Comparison of ENCODE assay signal across 8 cellular contexts in genomic region chr9:19050637-19051591, GRCh38. TPM values are rescaled to one million over a fixed set of nuclear protein-coding genes. Genes with fewer than 3 reads are reported as not detected.
DNase-seq lines count a peak whose midpoint lies in the region; ATAC-seq, FAIRE-seq and TF ChIP-seq lines count a peak whose summit lies in the region.

No MANE protein-coding gene starts in this region.

- no peak for TF ChIP-seq POLR2A in thyroid gland (IDR thresholded peaks at IDR 0.05)

- peaks cover 21% of the 10 kb centered on the region for H3K36me3 Mint-ChIP-seq in activated CD8-positive, alpha-beta memory T cell treated with anti-CD3 and anti-CD28 coated beads, Interleukin-2, amount 10 ng/mL, durations not matched to agents 7 days and 5 days
- H3K36me3 Mint-ChIP-seq in activated T-helper 17 cell treated with anti-CD3 and anti-CD28 coated beads, Interleukin-2, amount 50 U/mL, for 72 hours (ENCODE audit: low read depth) = peaks cover 57% of the 10 kb centered on the region

- H3K4me3 ChIP-seq in thyroid gland (replicated peaks in 1 of 3) = peak overlapping the region; percentile 83 to 99 (median 86)

- no peaks in the 10 kb centered on the region for H3K27me3 Mint-ChIP-seq in activated CD8-positive, alpha-beta memory T cell treated with anti-CD3 and anti-CD28 coated beads, Interleukin-2, amount 10 ng/mL, durations not matched to agents 7 days and 5 days
- H3K27me3 Mint-ChIP-seq in activated T-helper 17 cell treated with anti-CD3 and anti-CD28 coated beads, Interleukin-2, amount 50 U/mL, for 72 hours = no peaks in the 10 kb centered on the region

- TF ChIP-seq CTCF in thyroid gland (IDR thresholded peaks at IDR 0.05) = no peak

- no peaks in the 10 kb centered on the region for H3K36me3 ChIP-seq in thyroid gland

- H3K4me3 Mint-ChIP-seq in activated CD8-positive, alpha-beta memory T cell treated with anti-CD3 and anti-CD28 coated beads, Interleukin-2, amount 10 ng/mL, durations not matched to agents 7 days and 5 days = peak overlapping the region; percentile 93
- peak overlapping the region; percentile 93 for H3K4me3 Mint-ChIP-seq in activated T-helper 17 cell treated with anti-CD3 and anti-CD28 coated beads, Interleukin-2, amount 50 U/mL, for 72 hours

- CTCF ChIA-PET in activated CD8-positive, alpha-beta memory T cell treated with anti-CD3 and anti-CD28 coated beads, Interleukin-2, amount 10 ng/mL, durations not matched to agents 7 days and 5 days (lab: Charles Lee) = interaction anchor here (0.6 to 5.0 kb wide), 6 partner anchors 62 to 414 kb away, joined by 3 to 43 read pairs (median 6); no protein-coding TSS in a partner anchor

- ATAC-seq in activated CD8-positive, alpha-beta memory T cell treated with anti-CD3 and anti-CD28 coated beads, Interleukin-2, amount 10 ng/mL, durations not matched to agents 7 days and 5 days = no peak
- no peak for ATAC-seq in activated T-helper 17 cell treated with anti-CD3 and anti-CD28 coated beads, Interleukin-2, amount 50 U/mL, for 72 hours (replicated peaks)
- ATAC-seq in HG03571 (IDR thresholded peaks at IDR 0.05; ENCODE audit: unreplicated experiment) = no peak

- peak overlapping the region; percentile 99 for H3K27ac Mint-ChIP-seq in activated CD8-positive, alpha-beta memory T cell treated with anti-CD3 and anti-CD28 coated beads, Interleukin-2, amount 10 ng/mL, durations not matched to agents 7 days and 5 days
- H3K27ac Mint-ChIP-seq in activated T-helper 17 cell treated with anti-CD3 and anti-CD28 coated beads, Interleukin-2, amount 50 U/mL, for 72 hours = peak overlapping the region; percentile 99

- no peak for FAIRE-seq in GM19239 (lab: Jason Lieb, UNC)

- H3K9me3 Mint-ChIP-seq in activated CD8-positive, alpha-beta memory T cell treated with anti-CD3 and anti-CD28 coated beads, Interleukin-2, amount 10 ng/mL, durations not matched to agents 7 days and 5 days (ENCODE audit: low read depth) = no peaks in the 10 kb centered on the region
- no peaks in the 10 kb centered on the region for H3K9me3 Mint-ChIP-seq in activated T-helper 17 cell treated with anti-CD3 and anti-CD28 coated beads, Interleukin-2, amount 50 U/mL, for 72 hours

- no peaks in the 10 kb centered on the region for H3K9me3 ChIP-seq in thyroid gland

- peaks cover 28% of the 10 kb centered on the region for H3K4me1 Mint-ChIP-seq in activated CD8-positive, alpha-beta memory T cell treated with anti-CD3 and anti-CD28 coated beads, Interleukin-2, amount 10 ng/mL, durations not matched to agents 7 days and 5 days
- H3K4me1 Mint-ChIP-seq in activated T-helper 17 cell treated with anti-CD3 and anti-CD28 coated beads, Interleukin-2, amount 50 U/mL, for 72 hours = peaks cover 5% of the 10 kb centered on the region

- WGBS in thyroid gland, 2 donors = 66 to 67% methylated on average over 12 of the region's 12 CpGs

- H3K27me3 ChIP-seq in thyroid gland = no peaks in the 10 kb centered on the region

- H3K27ac ChIP-seq in thyroid gland = no peak overlapping the region

- H3K4me1 ChIP-seq in thyroid gland = peaks cover 22 to 23% of the 10 kb centered on the region in 2 donors

- no peak for DNase-seq in activated CD8-positive, alpha-beta memory T cell treated with anti-CD3 and anti-CD28 coated beads, Interleukin-2, amount 10 ng/mL, durations not matched to agents 7 days and 5 days
- DNase-seq in activated CD8-positive, alpha-beta memory T cell treated with anti-CD3 and anti-CD28 coated beads, Interleukin-2, amount 50 U/mL, for 48 hours = no peak
- peak; percentile 46 for DNase-seq in kidney tubule cell (ENCODE audit: low spot score)
- no peak for DNase-seq in thyroid gland
- no peak for DNase-seq in anterior cingulate cortex (lab: John Stamatoyannopoulos, UW)
- no peak for DNase-seq in GM19239 (ENCODE audit: insufficient read length, low spot score)

- intact Hi-C loops in thyroid gland (cut with DNase I) = no loop called here

RNA-seq across cellular contexts. Expression of gene RRAGA, which starts 1.7 kb away (rescaled TPM):
- total RNA-seq in activated CD8-positive, alpha-beta memory T cell treated with anti-CD3 and anti-CD28 coated beads, Interleukin-2, amount 10 ng/mL, durations not matched to agents 7 days and 5 days = 10 to 100 TPM; 43.5 to 49.7 TPM
- total RNA-seq in activated T-helper 17 cell treated with anti-CD3 and anti-CD28 coated beads, Interleukin-2, amount 50 U/mL, for 72 hours = 10 to 100 TPM; 64.0 to 66.0 TPM
- 10 to 100 TPM; 59.8 to 69.2 (median 61.1) TPM for total RNA-seq in thyroid gland

RNA-seq across cellular contexts. Expression of gene SAXO1, which starts 17.9 kb away (rescaled TPM):
- under 1 TPM in 1 of 2 experiments, not detected in 1; 0.12 TPM for total RNA-seq in activated CD8-positive, alpha-beta memory T cell treated with anti-CD3 and anti-CD28 coated beads, Interleukin-2, amount 10 ng/mL, durations not matched to agents 7 days and 5 days
- under 1 TPM in 1 of 2 donors, not detected in 1; 0.37 TPM for total RNA-seq in activated T-helper 17 cell treated with anti-CD3 and anti-CD28 coated beads, Interleukin-2, amount 50 U/mL, for 72 hours
- total RNA-seq in thyroid gland = under 1 TPM in 1 of 4 donors, not detected in 3; 0.54 TPM

RNA-seq across cellular contexts. Expression of gene HAUS6, which starts 51.8 kb away (rescaled TPM):
- total RNA-seq in activated CD8-positive, alpha-beta memory T cell treated with anti-CD3 and anti-CD28 coated beads, Interleukin-2, amount 10 ng/mL, durations not matched to agents 7 days and 5 days = 10 to 100 TPM; 30.7 to 32.7 TPM
- 10 to 100 TPM; 27.8 to 38.0 TPM for total RNA-seq in activated T-helper 17 cell treated with anti-CD3 and anti-CD28 coated beads, Interleukin-2, amount 50 U/mL, for 72 hours
- total RNA-seq in thyroid gland = 1 to 10 TPM; 5.9 to 8.5 (median 7.9) TPM
